In genomic region chr9:130351343-130351742, GRCh38 we compare ENCODE assay signal across 25 cellular contexts.
"Had no signal": no experiment of that assay in that cellular context is flagged by ENCODE, and none has a peak within 500 bp of the region (broad histone marks: within the 10 kb centered on the region; RNA-seq: fewer than 3 reads in every experiment).

No MANE protein-coding gene starts in this region.

- H3K4me1 Mint-ChIP-seq: activated CD8-positive, alpha-beta memory T cell treated with anti-CD3 and anti-CD28 coated beads, Interleukin-2, amount 10 ng/mL, durations not matched to agents 7 days and 5 days; activated naive CD8-positive, alpha-beta T cell treated with anti-CD3 and anti-CD28 coated beads, Interleukin-2, amount 50 U/mL, for 24 hours had no signal

- H3K27me3 Mint-ChIP-seq: activated CD8-positive, alpha-beta memory T cell treated with anti-CD3 and anti-CD28 coated beads, Interleukin-2, amount 10 ng/mL, durations not matched to agents 7 days and 5 days; activated naive CD8-positive, alpha-beta T cell treated with anti-CD3 and anti-CD28 coated beads, Interleukin-2, amount 50 U/mL, for 24 hours had no signal

- H3K36me3 Mint-ChIP-seq: activated CD8-positive, alpha-beta memory T cell treated with anti-CD3 and anti-CD28 coated beads, Interleukin-2, amount 10 ng/mL, durations not matched to agents 7 days and 5 days; activated naive CD4-positive, alpha-beta T cell treated with anti-CD3 and anti-CD28 coated beads, Interleukin-2, amount 50 U/mL, for 72 hours had no signal

- H3K4me1 ChIP-seq: ascending aorta, body of pancreas had no signal

- DNase-seq: activated CD4-positive, alpha-beta T cell treated with anti-CD3 and anti-CD28 coated beads for 48 hours; activated CD4-positive, alpha-beta T cell treated with anti-CD3 and anti-CD28 coated beads, Interleukin-2, amount 50 U/mL, for 4 hours; activated CD4-positive, CD25-positive, alpha-beta regulatory T cell treated with anti-CD3 and anti-CD28 coated beads, Interleukin-2, amount 50 U/mL, for 72 hours; activated CD8-positive, alpha-beta memory T cell treated with anti-CD3 and anti-CD28 coated beads, Interleukin-2, amount 10 ng/mL, durations not matched to agents 7 days and 5 days; activated effector memory CD4-positive, alpha-beta T cell treated with Interleukin-2 at 50 U/mL for 16 hours; activated naive CD4-positive, alpha-beta T cell treated with Interleukin-2 at 50 U/mL for 16 hours; activated naive CD8-positive, alpha-beta T cell treated with anti-CD3 and anti-CD28 coated beads, Interleukin-2, amount 50 U/mL, for 24 hours; activated T-cell treated with anti-CD3 and anti-CD28 coated beads, Interleukin-2, amount 50 U/mL, for 24 hours; amniotic stem cell; body of pancreas; Karpas-422; NCI-H1092; NCI-H1417; NCI-H1694; NCI-H2029 treated with DMSO at 0.1 percent for 48 hours; NCI-H345; NCI-H510A; NCI-H526 treated with DMSO at 0.1 percent for 48 hours; NCI-H82; Peyer's patch; SHP77 treated with DMSO at 0.1 percent for 48 hours had no signal

- H3K9me3 Mint-ChIP-seq: activated naive CD4-positive, alpha-beta T cell treated with anti-CD3 and anti-CD28 coated beads, Interleukin-2, amount 50 U/mL, for 72 hours; activated naive CD8-positive, alpha-beta T cell treated with anti-CD3 and anti-CD28 coated beads, Interleukin-2, amount 50 U/mL, for 24 hours; activated T-cell treated with anti-CD3 and anti-CD28 coated beads, Interleukin-2, amount 50 U/mL, for 24 hours; activated T-helper 1 cell treated with anti-CD3 and anti-CD28 coated beads, Interleukin-12 subunit alpha, Interleukin-12 subunit beta, Interleukin-2, Interleukin-4 antibody, amounts not matched to agents 30 ng/mL and 10 ng/mL and 1 ng/mL, durations not matched to agents 14 hours and 24 hours and 36 hours; T-helper 1 cell treated with Interleukin-12 subunit alpha and Interleukin-12 subunit beta and Interleukin-4 antibody, amounts not matched to agents 30 μg/mL and 1 μg/mL, for 36 hours had no signal

- H3K4me3 Mint-ChIP-seq: activated CD8-positive, alpha-beta memory T cell treated with anti-CD3 and anti-CD28 coated beads, Interleukin-2, amount 10 ng/mL, durations not matched to agents 7 days and 5 days; activated naive CD8-positive, alpha-beta T cell treated with anti-CD3 and anti-CD28 coated beads, Interleukin-2, amount 50 U/mL, for 24 hours; activated T-cell treated with anti-CD3 and anti-CD28 coated beads, Interleukin-2, amount 50 U/mL, for 24 hours; activated T-helper 1 cell treated with anti-CD3 and anti-CD28 coated beads, Interleukin-12 subunit alpha, Interleukin-12 subunit beta, Interleukin-2, Interleukin-4 antibody, amounts not matched to agents 30 ng/mL and 10 ng/mL and 1 ng/mL, durations not matched to agents 14 hours and 24 hours and 36 hours; T-helper 1 cell treated with Interleukin-12 subunit alpha and Interleukin-12 subunit beta and Interleukin-4 antibody, amounts not matched to agents 30 μg/mL and 1 μg/mL, for 36 hours had no signal

- H3K27ac Mint-ChIP-seq: activated CD8-positive, alpha-beta memory T cell treated with anti-CD3 and anti-CD28 coated beads, Interleukin-2, amount 10 ng/mL, durations not matched to agents 7 days and 5 days; activated naive CD4-positive, alpha-beta T cell treated with anti-CD3 and anti-CD28 coated beads, Interleukin-2, amount 50 U/mL, for 72 hours; activated naive CD8-positive, alpha-beta T cell treated with anti-CD3 and anti-CD28 coated beads, Interleukin-2, amount 50 U/mL, for 24 hours; activated T-cell treated with anti-CD3 and anti-CD28 coated beads, Interleukin-2, amount 50 U/mL, for 24 hours; activated T-helper 1 cell treated with anti-CD3 and anti-CD28 coated beads, Interleukin-12 subunit alpha, Interleukin-12 subunit beta, Interleukin-2, Interleukin-4 antibody, amounts not matched to agents 30 ng/mL and 10 ng/mL and 1 ng/mL, durations not matched to agents 14 hours and 24 hours and 36 hours; T-helper 1 cell treated with Interleukin-12 subunit alpha and Interleukin-12 subunit beta and Interleukin-4 antibody, amounts not matched to agents 30 μg/mL and 1 μg/mL, for 36 hours had no signal

- H3K27me3 ChIP-seq: ascending aorta, Peyer's patch had no signal

- ATAC-seq: activated CD8-positive, alpha-beta memory T cell treated with anti-CD3 and anti-CD28 coated beads, Interleukin-2, amount 10 ng/mL, durations not matched to agents 7 days and 5 days; activated naive CD4-positive, alpha-beta T cell treated with anti-CD3 and anti-CD28 coated beads, Interleukin-2, amount 50 U/mL, for 72 hours; activated naive CD8-positive, alpha-beta T cell treated with anti-CD3 and anti-CD28 coated beads, Interleukin-2, amount 50 U/mL, for 24 hours; body of pancreas had no signal

- H3K36me3 ChIP-seq: ascending aorta, Peyer's patch had no signal

- H3K4me3 ChIP-seq: ascending aorta, body of pancreas had no signal

- H3K27ac ChIP-seq: ascending aorta, body of pancreas had no signal

- H3K9me3 ChIP-seq: ascending aorta, body of pancreas, Peyer's patch had no signal
